Comparison of ENCODE assay signal across 25 cellular contexts in genomic region chr2:12495247-12495868, GRCh38.
DNase-seq lines count a peak whose midpoint lies in the region; FAIRE-seq lines count a peak whose summit lies in the region.
"Had no signal": no experiment of that assay in that cellular context is flagged by ENCODE, and none has a peak within 500 bp of the region (broad histone marks: within the 10 kb centered on the region; RNA-seq: fewer than 3 reads in every experiment).

No MANE protein-coding gene starts in this region.

- FAIRE-seq in HTR-8/SVneo (lab: Jason Lieb, UNC) = no peak

- H3K27ac Mint-ChIP-seq in activated naive CD4-positive, alpha-beta T cell treated with anti-CD3 and anti-CD28 coated beads for 36 hours = peak overlapping the region; percentile 85
- peak overlapping the region; percentile 80 for H3K27ac Mint-ChIP-seq in T-helper 1 cell treated with Interleukin-12 subunit alpha and Interleukin-12 subunit beta and Interleukin-4 antibody, amounts not matched to agents 30 μg/mL and 1 μg/mL, for 36 hours
- H3K27ac Mint-ChIP-seq in activated naive CD8-positive, alpha-beta T cell treated with anti-CD3 and anti-CD28 coated beads for 36 hours = peak overlapping the region; percentile 64
- H3K27ac Mint-ChIP-seq in stimulated activated naive CD8-positive, alpha-beta T cell treated with anti-CD3 and anti-CD28 coated beads, Interleukin-15, Interleukin-2, amounts not matched to agents 100 ng/mL and 50 ng/mL, for 24 hours = peak overlapping the region; percentile 56
- H3K27ac Mint-ChIP-seq: effector memory CD8-positive, alpha-beta T cell; nephron; stimulated activated memory B cell treated with anti-CD40 and anti-IgM and Interleukin-4, amounts not matched to agents 10 μg/mL and 1 μg/mL and 100 μg/mL, for 72 hours had no signal

- CTCF ChIA-PET in activated naive CD4-positive, alpha-beta T cell treated with anti-CD3 and anti-CD28 coated beads for 36 hours (lab: Charles Lee) = interaction anchor here (1.2 kb wide), 1 partner anchor 11 kb away, joined by 3 read pairs; no protein-coding TSS in a partner anchor

- H3K4me1 Mint-ChIP-seq in activated naive CD4-positive, alpha-beta T cell treated with anti-CD3 and anti-CD28 coated beads for 36 hours (ENCODE audit: low read depth) = peaks cover 69% of the 10 kb centered on the region
- H3K4me1 Mint-ChIP-seq in T-helper 1 cell treated with Interleukin-12 subunit alpha and Interleukin-12 subunit beta and Interleukin-4 antibody, amounts not matched to agents 30 μg/mL and 1 μg/mL, for 36 hours (ENCODE audit: low read depth) = peaks cover 61% of the 10 kb centered on the region
- H3K4me1 Mint-ChIP-seq in activated naive CD8-positive, alpha-beta T cell treated with anti-CD3 and anti-CD28 coated beads for 36 hours = peaks cover 61% of the 10 kb centered on the region
- H3K4me1 Mint-ChIP-seq in stimulated activated naive CD8-positive, alpha-beta T cell treated with anti-CD3 and anti-CD28 coated beads, Interleukin-15, Interleukin-2, amounts not matched to agents 100 ng/mL and 50 ng/mL, for 24 hours (ENCODE audit: low read depth) = peaks cover 65% of the 10 kb centered on the region

- peaks cover 1% of the 10 kb centered on the region for H3K36me3 Mint-ChIP-seq in activated naive CD4-positive, alpha-beta T cell treated with anti-CD3 and anti-CD28 coated beads for 36 hours (ENCODE audit: low read depth)
- peaks cover 12% of the 10 kb centered on the region for H3K36me3 Mint-ChIP-seq in T-helper 1 cell treated with Interleukin-12 subunit alpha and Interleukin-12 subunit beta and Interleukin-4 antibody, amounts not matched to agents 30 μg/mL and 1 μg/mL, for 36 hours (ENCODE audit: low read depth)
- H3K36me3 Mint-ChIP-seq in activated naive CD8-positive, alpha-beta T cell treated with anti-CD3 and anti-CD28 coated beads for 36 hours = peaks cover 3% of the 10 kb centered on the region
- no peaks in the 10 kb centered on the region for H3K36me3 Mint-ChIP-seq in stimulated activated naive CD8-positive, alpha-beta T cell treated with anti-CD3 and anti-CD28 coated beads, Interleukin-15, Interleukin-2, amounts not matched to agents 100 ng/mL and 50 ng/mL, for 24 hours (ENCODE audit: low read depth)
- H3K36me3 Mint-ChIP-seq: immature natural killer cell; stimulated activated memory B cell treated with anti-CD40 and anti-IgM and Interleukin-4, amounts not matched to agents 10 μg/mL and 1 μg/mL and 100 μg/mL, for 72 hours had no signal

- H3K4me3 Mint-ChIP-seq in activated naive CD4-positive, alpha-beta T cell treated with anti-CD3 and anti-CD28 coated beads for 36 hours = peak overlapping the region; percentile 41
- H3K4me3 Mint-ChIP-seq in T-helper 1 cell treated with Interleukin-12 subunit alpha and Interleukin-12 subunit beta and Interleukin-4 antibody, amounts not matched to agents 30 μg/mL and 1 μg/mL, for 36 hours = peak overlapping the region; percentile 11
- H3K4me3 Mint-ChIP-seq in activated naive CD8-positive, alpha-beta T cell treated with anti-CD3 and anti-CD28 coated beads for 36 hours = no peak overlapping the region
- no peak overlapping the region for H3K4me3 Mint-ChIP-seq in stimulated activated naive CD8-positive, alpha-beta T cell treated with anti-CD3 and anti-CD28 coated beads, Interleukin-15, Interleukin-2, amounts not matched to agents 100 ng/mL and 50 ng/mL, for 24 hours
- H3K4me3 Mint-ChIP-seq: effector memory CD8-positive, alpha-beta T cell; immature natural killer cell; nephron; stimulated activated memory B cell treated with anti-CD40 and anti-IgM and Interleukin-4, amounts not matched to agents 10 μg/mL and 1 μg/mL and 100 μg/mL, for 72 hours had no signal

- H3K27me3 Mint-ChIP-seq in activated naive CD4-positive, alpha-beta T cell treated with anti-CD3 and anti-CD28 coated beads for 36 hours (ENCODE audit: low read depth) = no peaks in the 10 kb centered on the region
- H3K27me3 Mint-ChIP-seq in T-helper 1 cell treated with Interleukin-12 subunit alpha and Interleukin-12 subunit beta and Interleukin-4 antibody, amounts not matched to agents 30 μg/mL and 1 μg/mL, for 36 hours (ENCODE audit: low read depth) = no peaks in the 10 kb centered on the region
- H3K27me3 Mint-ChIP-seq in activated naive CD8-positive, alpha-beta T cell treated with anti-CD3 and anti-CD28 coated beads for 36 hours = no peaks in the 10 kb centered on the region
- H3K27me3 Mint-ChIP-seq in stimulated activated naive CD8-positive, alpha-beta T cell treated with anti-CD3 and anti-CD28 coated beads, Interleukin-15, Interleukin-2, amounts not matched to agents 100 ng/mL and 50 ng/mL, for 24 hours = no peaks in the 10 kb centered on the region
- H3K27me3 Mint-ChIP-seq: effector memory CD8-positive, alpha-beta T cell; stimulated activated memory B cell treated with anti-CD40 and anti-IgM and Interleukin-4, amounts not matched to agents 10 μg/mL and 1 μg/mL and 100 μg/mL, for 72 hours had no signal

- no peak for DNase-seq in activated naive CD4-positive, alpha-beta T cell treated with anti-CD3 and anti-CD28 coated beads for 36 hours
- DNase-seq in activated naive CD4-positive, alpha-beta T cell (lab: John Stamatoyannopoulos, UW) = no peak
- DNase-seq in activated naive CD8-positive, alpha-beta T cell treated with anti-CD3 and anti-CD28 coated beads for 36 hours = no peak
- DNase-seq in NK-92 (lab: John Stamatoyannopoulos, UW; ENCODE audit: unreplicated experiment) (no peak), HTR-8/SVneo (ENCODE audit: insufficient read length, low spot score) (no peak)
- DNase-seq: activated CD8-positive, alpha-beta memory T cell treated with anti-CD3 and anti-CD28 coated beads, Interleukin-2, amount 50 U/mL, for 48 hours; aorta; Caco-2; cortex of kidney; effector memory CD8-positive, alpha-beta T cell; erythroblast; H7; immature natural killer cell; left cardiac atrium; MM.1S; mucosa of descending colon; NCI-H2029 treated with DMSO at 0.1 percent for 48 hours; NCI-H526; PC-3; stimulated activated CD4-positive, alpha-beta T cell treated with anti-CD3 and anti-CD28 coated beads, Interleukin-15, amount 100 ng/mL, for 24 hours; upper lobe of left lung had no signal

- intact Hi-C loops in activated naive CD4-positive, alpha-beta T cell treated with anti-CD3 and anti-CD28 coated beads for 36 hours (cut with micrococcal nuclease) = no loop called here

- no peaks in the 10 kb centered on the region for H3K9me3 Mint-ChIP-seq in activated naive CD4-positive, alpha-beta T cell treated with anti-CD3 and anti-CD28 coated beads for 36 hours
- H3K9me3 Mint-ChIP-seq in T-helper 1 cell treated with Interleukin-12 subunit alpha and Interleukin-12 subunit beta and Interleukin-4 antibody, amounts not matched to agents 30 μg/mL and 1 μg/mL, for 36 hours = peaks cover 13% of the 10 kb centered on the region
- peaks cover 8% of the 10 kb centered on the region for H3K9me3 Mint-ChIP-seq in activated naive CD8-positive, alpha-beta T cell treated with anti-CD3 and anti-CD28 coated beads for 36 hours
- peaks cover 3% of the 10 kb centered on the region for H3K9me3 Mint-ChIP-seq in stimulated activated naive CD8-positive, alpha-beta T cell treated with anti-CD3 and anti-CD28 coated beads, Interleukin-15, Interleukin-2, amounts not matched to agents 100 ng/mL and 50 ng/mL, for 24 hours
- H3K9me3 Mint-ChIP-seq: immature natural killer cell had no signal

Comparison
In these comparisons a context has a peak if more than half of its experiments do, and no peak if none do; other contexts are left out.
1. H3K4me3 Mint-ChIP-seq: peak in activated naive CD4-positive, alpha-beta T cell treated with anti-CD3 and anti-CD28 coated beads for 36 hours (single experiment) and T-helper 1 cell treated with Interleukin-12 subunit alpha and Interleukin-12 subunit beta and Interleukin-4 antibody, amounts not matched to agents 30 μg/mL and 1 μg/mL, for 36 hours (single experiment); none in activated naive CD8-positive, alpha-beta T cell treated with anti-CD3 and anti-CD28 coated beads for 36 hours (single experiment) and stimulated activated naive CD8-positive, alpha-beta T cell treated with anti-CD3 and anti-CD28 coated beads, Interleukin-15, Interleukin-2, amounts not matched to agents 100 ng/mL and 50 ng/mL, for 24 hours (single experiment).
2. Peak in every context shown above with its lines, with median percentiles within 50 percentile points of each other: H3K27ac Mint-ChIP-seq.